In the genomic region with DNA sequence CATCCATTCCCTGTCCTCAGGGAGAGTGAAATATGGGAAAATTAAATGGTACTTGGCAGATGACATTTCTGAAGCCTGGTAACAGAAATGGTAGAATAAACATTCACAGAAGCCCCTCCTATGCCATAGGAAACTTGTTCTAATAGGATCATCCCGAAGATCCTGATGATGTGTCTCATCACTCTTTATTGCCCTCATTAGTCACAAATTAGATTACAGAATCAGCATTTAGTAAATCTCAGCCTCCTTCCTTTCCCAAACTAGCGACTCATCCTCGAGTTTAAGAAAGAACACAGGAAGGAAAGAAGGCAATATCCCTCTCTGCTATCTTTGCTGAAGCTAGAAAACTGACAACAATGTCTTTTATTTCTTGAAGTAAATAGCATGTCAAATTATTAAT, we compare ENCODE assay signal across 24 cellular contexts.
DNase-seq lines count a peak whose midpoint lies in the region; ATAC-seq and TF ChIP-seq lines count a peak whose summit lies in the region.
"Had no signal": no experiment of that assay in that cellular context is flagged by ENCODE, and none has a peak within 500 bp of the region (broad histone marks: within the 10 kb centered on the region; RNA-seq: fewer than 3 reads in every experiment).

No MANE protein-coding gene starts in this region.

- no peak overlapping the region for H3K4me2 ChIP-seq in mammary epithelial cell (ENCODE audit: insufficient read depth, low read depth, low read length)

- no peaks in the 10 kb centered on the region for H3K9me3 ChIP-seq in mammary epithelial cell (replicated peaks; ENCODE audit: insufficient read depth, low read length)
- H3K9me3 ChIP-seq in CD8-positive, alpha-beta memory T cell (ENCODE audit: low read length) = no peaks in the 10 kb centered on the region
- no peaks in the 10 kb centered on the region for H3K9me3 ChIP-seq in vagina
- H3K9me3 ChIP-seq: psoas muscle, upper lobe of left lung had no signal

- WGBS in mammary epithelial cell (ENCODE audit: low coverage, missing lambda C conversion rate) = 79% methylated on average over 3 of the region's 3 CpGs

- POLR2A ChIA-PET in MCF 10A (lab: Yijun Ruan, JAX) = no interaction called here
- POLR2A ChIA-PET in CD8-positive, alpha-beta memory T cell (lab: Charles Lee) = no interaction called here

- no peak for TF ChIP-seq POLR2A in vagina (IDR thresholded peaks at IDR 0.05)

- H3K9ac ChIP-seq in mammary epithelial cell (ENCODE audit: insufficient read depth, low read length) = no peak overlapping the region

- intact Hi-C loops in mammary epithelial cell (cut with micrococcal nuclease) = no loop called here
- intact Hi-C loops in MCF 10A (cut with micrococcal nuclease) = no loop called here
- intact Hi-C loops in vagina (cut with DNase I) = no loop called here

- TF ChIP-seq CTCF in mammary epithelial cell (conservative IDR thresholded peaks at IDR 0.05 in 1 of 2, IDR thresholded peaks at IDR 0.05 in 1 of 2; ENCODE audit: extremely low read depth in 1 of 2, insufficient read depth in 1 of 2, low read depth in 1 of 2, low read length in 2 of 2) (no peak), MCF 10A (IDR thresholded peaks at IDR 0.05; ENCODE audit: unreplicated experiment) (no peak), fibroblast of mammary gland (conservative IDR thresholded peaks at IDR 0.05; ENCODE audit: control insufficient read depth, insufficient read depth, low read depth, low read length) (no peak), vagina (IDR thresholded peaks at IDR 0.05) (no peak)

- no peaks in the 10 kb centered on the region for H3K9me3 Mint-ChIP-seq in MCF 10A (ENCODE audit: unreplicated experiment)
- H3K9me3 Mint-ChIP-seq in CD8-positive, alpha-beta memory T cell = peaks cover 0 to 24% (median 3%) of the 10 kb centered on the region in 5 donors

- H3K27ac ChIP-seq in mammary epithelial cell (ENCODE audit: insufficient read depth, low read depth, low read length) = peak overlapping the region; percentile 28
- no peak overlapping the region for H3K27ac ChIP-seq in CD8-positive, alpha-beta memory T cell (ENCODE audit: low read depth, low read length)
- no peak overlapping the region for H3K27ac ChIP-seq in vagina
- H3K27ac ChIP-seq: psoas muscle, upper lobe of left lung, VCaP had no signal

- no TSS peak for BruUV-seq in mammary epithelial cell (replicated peaks; lab: Mats Ljungman, UMichigan)
- BruUV-seq in MCF 10A (replicated peaks; lab: Mats Ljungman, UMichigan) = no TSS peak

- no peaks in the 10 kb centered on the region for H3K27me3 Mint-ChIP-seq in MCF 10A (ENCODE audit: insufficient read depth, unreplicated experiment)
- no peaks in the 10 kb centered on the region for H3K27me3 Mint-ChIP-seq in CD8-positive, alpha-beta memory T cell
- H3K27me3 Mint-ChIP-seq: activated CD4-positive, alpha-beta T cell treated with anti-CD3 and anti-CD28 coated beads, Interleukin-2, amount 10 ng/mL, durations not matched to agents 7 days and 5 days; activated CD8-positive, alpha-beta memory T cell treated with anti-CD3 and anti-CD28 coated beads, Interleukin-2, amount 10 ng/mL, durations not matched to agents 7 days and 5 days; activated naive CD4-positive, alpha-beta T cell treated with anti-CD3 and anti-CD28 coated beads, Interleukin-2, amount 10 ng/mL, durations not matched to agents 7 days and 5 days had no signal

- dilution Hi-C loops in mammary epithelial cell (cut with HindIII; ENCODE audit: low sequenced_read_pairs) = no loop called here

- H3K36me3 Mint-ChIP-seq in MCF 10A (ENCODE audit: insufficient read depth, unreplicated experiment) = no peaks in the 10 kb centered on the region
- peaks cover 0 to 18% (median 4%) of the 10 kb centered on the region in 3 donors for H3K36me3 Mint-ChIP-seq in CD8-positive, alpha-beta memory T cell

- H3K4me3 ChIP-seq in mammary epithelial cell (replicated peaks in 1 of 3; ENCODE audit: insufficient read depth in 1 of 3, low read depth in 2 of 3, low read length in 3 of 3) = no peak overlapping the region
- H3K4me3 ChIP-seq in fibroblast of mammary gland (ENCODE audit: control insufficient read depth, low read depth, low read length) = no peak overlapping the region
- no peak overlapping the region for H3K4me3 ChIP-seq in CD8-positive, alpha-beta memory T cell (ENCODE audit: low read length)
- no peak overlapping the region for H3K4me3 ChIP-seq in vagina
- H3K4me3 ChIP-seq: psoas muscle, upper lobe of left lung had no signal

- H3K4me1 ChIP-seq in mammary epithelial cell (ENCODE audit: insufficient read depth, low read length) = peaks cover 18% of the 10 kb centered on the region
- peaks cover 21% of the 10 kb centered on the region for H3K4me1 ChIP-seq in CD8-positive, alpha-beta memory T cell (ENCODE audit: insufficient read depth, low read length)
- no peaks in the 10 kb centered on the region for H3K4me1 ChIP-seq in vagina
- H3K4me1 ChIP-seq: upper lobe of left lung had no signal

- peaks cover 11% of the 10 kb centered on the region for H3K4me1 Mint-ChIP-seq in MCF 10A (ENCODE audit: insufficient read depth, unreplicated experiment)
- H3K4me1 Mint-ChIP-seq in CD8-positive, alpha-beta memory T cell = peaks cover 50 to 63% (median 53%) of the 10 kb centered on the region in 3 donors

- CTCF ChIA-PET in mammary epithelial cell (lab: Charles Lee; ENCODE audit: low non-redundant PET) = no interaction called here
- CTCF ChIA-PET in MCF 10A (lab: Yijun Ruan, JAX) = interaction anchor here (0.7 kb wide), 1 partner anchor 20 kb away, joined by 3 read pairs; no protein-coding TSS in a partner anchor
- CTCF ChIA-PET in CD8-positive, alpha-beta memory T cell (lab: Charles Lee) = no interaction called here

- no peaks in the 10 kb centered on the region for H4K20me1 ChIP-seq in mammary epithelial cell (ENCODE audit: insufficient read depth, low read length)

- no peaks in the 10 kb centered on the region for H3K79me2 ChIP-seq in mammary epithelial cell (ENCODE audit: insufficient read depth, low read length)

- no peak overlapping the region for H3K27ac Mint-ChIP-seq in MCF 10A (ENCODE audit: low read depth, unreplicated experiment)
- H3K27ac Mint-ChIP-seq in CD8-positive, alpha-beta memory T cell = peak overlapping the region in 1 of 8 donors; percentile 2
- H3K27ac Mint-ChIP-seq: activated CD4-positive, alpha-beta T cell treated with anti-CD3 and anti-CD28 coated beads, Interleukin-2, amount 10 ng/mL, durations not matched to agents 7 days and 5 days; activated CD8-positive, alpha-beta memory T cell treated with anti-CD3 and anti-CD28 coated beads, Interleukin-2, amount 10 ng/mL, durations not matched to agents 7 days and 5 days; activated T-cell treated with anti-CD3 and anti-CD28 coated beads, Interleukin-2, amount 50 U/mL, for 72 hours; T-helper 2 cell treated with Interferon-gamma antibody and Interleukin-4, amounts not matched to agents 5 μg/mL and 100 μg/mL, for 36 hours had no signal

- H3K36me3 ChIP-seq in mammary epithelial cell (ENCODE audit: insufficient read depth, low read length) (no peaks in the 10 kb centered on the region), vagina (no peaks in the 10 kb centered on the region)
- no peaks in the 10 kb centered on the region for H3K36me3 ChIP-seq in CD8-positive, alpha-beta memory T cell (ENCODE audit: insufficient read depth, low read length)
- H3K36me3 ChIP-seq: upper lobe of left lung had no signal

- DNase-seq in mammary epithelial cell (peak; percentile 59), MCF 10A (ENCODE audit: unreplicated experiment) (no peak), NCI-H82 (lab: John Stamatoyannopoulos, UW) (peak; percentile 85), fibroblast of mammary gland (ENCODE audit: low read depth) (peak; percentile 68), vagina (ENCODE audit: extremely low spot score in 2 of 2) (no peak)
- DNase-seq in CD8-positive, alpha-beta memory T cell = no peak
- DNase-seq: 8988T; activated CD4-positive, alpha-beta T cell treated with anti-CD3 and anti-CD28 coated beads, Interleukin-2, amount 10 ng/mL, durations not matched to agents 7 days and 5 days; activated CD8-positive, alpha-beta memory T cell treated with anti-CD3 and anti-CD28 coated beads, Interleukin-2, amount 10 ng/mL, durations not matched to agents 7 days and 5 days; activated naive CD4-positive, alpha-beta T cell treated with anti-CD3 and anti-CD28 coated beads, Interleukin-2, amount 10 ng/mL, durations not matched to agents 7 days and 5 days; activated T-cell treated with anti-CD3 and anti-CD28 coated beads, Interleukin-2, amount 50 U/mL, for 72 hours; caudate nucleus; head of caudate nucleus; Kasumi-1; left cardiac atrium; NCI-H1092; NCI-H1930; psoas muscle; stimulated activated CD8-positive, alpha-beta memory T cell treated with anti-CD3 and anti-CD28 coated beads, Interleukin-4, amount 100 ng/mL, for 48 hours; upper lobe of left lung had no signal

- H3K27me3 ChIP-seq in mammary epithelial cell (ENCODE audit: insufficient read depth, low read length) (no peaks in the 10 kb centered on the region), vagina (no peaks in the 10 kb centered on the region)
- no peaks in the 10 kb centered on the region for H3K27me3 ChIP-seq in CD8-positive, alpha-beta memory T cell (ENCODE audit: insufficient read depth, low read length, poor library complexity, severe bottlenecking)
- H3K27me3 ChIP-seq: upper lobe of left lung had no signal

- no peak for ATAC-seq in HG03095 (IDR thresholded peaks at IDR 0.05; ENCODE audit: unreplicated experiment)
- ATAC-seq in HG03571 (IDR thresholded peaks at IDR 0.05; ENCODE audit: unreplicated experiment) = no peak
- ATAC-seq: activated CD8-positive, alpha-beta memory T cell treated with anti-CD3 and anti-CD28 coated beads, Interleukin-2, amount 10 ng/mL, durations not matched to agents 7 days and 5 days; activated T-cell treated with anti-CD3 and anti-CD28 coated beads, Interleukin-2, amount 50 U/mL, for 72 hours; left cardiac atrium; psoas muscle had no signal

- no peak overlapping the region for H2AFZ ChIP-seq in mammary epithelial cell (ENCODE audit: low read depth, low read length)

- in situ Hi-C loops in mammary epithelial cell (cut with MboI; ENCODE audit: low sequenced_read_pairs in 2 of 2) = no loop called here

- no peak overlapping the region for H3K4me3 Mint-ChIP-seq in MCF 10A (ENCODE audit: unreplicated experiment)
- no peak overlapping the region for H3K4me3 Mint-ChIP-seq in CD8-positive, alpha-beta memory T cell
- H3K4me3 Mint-ChIP-seq: activated CD4-positive, alpha-beta T cell treated with anti-CD3 and anti-CD28 coated beads, Interleukin-2, amount 10 ng/mL, durations not matched to agents 7 days and 5 days; activated CD8-positive, alpha-beta memory T cell treated with anti-CD3 and anti-CD28 coated beads, Interleukin-2, amount 10 ng/mL, durations not matched to agents 7 days and 5 days; activated naive CD4-positive, alpha-beta T cell treated with anti-CD3 and anti-CD28 coated beads, Interleukin-2, amount 10 ng/mL, durations not matched to agents 7 days and 5 days; activated T-cell treated with anti-CD3 and anti-CD28 coated beads, Interleukin-2, amount 50 U/mL, for 72 hours; T-helper 2 cell treated with Interferon-gamma antibody and Interleukin-4, amounts not matched to agents 5 μg/mL and 100 μg/mL, for 36 hours had no signal

Comparison
In these comparisons a context has a peak if more than half of its experiments do, and no peak if none do; other contexts are left out.
1. DNase-seq: peak in mammary epithelial cell (single experiment), NCI-H82 (single experiment) and fibroblast of mammary gland (single experiment); none in MCF 10A (single experiment), CD8-positive, alpha-beta memory T cell (0 of 5) and vagina (0 of 2).